ENCODE assay signal across 17 cellular contexts in genomic region chr6:138104618-138105213, GRCh38. TPM values are rescaled to one million over a fixed set of nuclear protein-coding genes. Genes with fewer than 3 reads are reported as not detected.
DNase-seq lines count a peak whose midpoint lies in the region; ATAC-seq, FAIRE-seq and TF ChIP-seq lines count a peak whose summit lies in the region.
"Had no signal": no experiment of that assay in that cellular context is flagged by ENCODE, and none has a peak within 500 bp of the region (broad histone marks: within the 10 kb centered on the region; RNA-seq: fewer than 3 reads in every experiment).

No MANE protein-coding gene starts in this region.

- peak overlapping the region; percentile 85 for H3K4me2 ChIP-seq in astrocyte (ENCODE audit: low read length)
- H3K4me2 ChIP-seq in HepG2 (ENCODE audit: low read depth, low read length), result peak overlapping the region; percentile 95

- TF ChIP-seq EP300 in HepG2 (IDR thresholded peaks at IDR 0.05; ENCODE audit: low read depth in 2 of 2, low read length in 2 of 2), result no peak
- TF ChIP-seq EP300 in HepG2 (CRISPR knock-in tag; IDR thresholded peaks at IDR 0.05; ENCODE audit: borderline replicate concordance), result no peak

- peaks cover 21% of the 10 kb centered on the region for H3K79me2 ChIP-seq in astrocyte (ENCODE audit: insufficient read depth, low read length)
- peaks cover 63% of the 10 kb centered on the region for H3K79me2 ChIP-seq in HepG2 (ENCODE audit: insufficient read depth, low read length)

- DNase-seq in right atrium auricular region (ENCODE audit: low spot score) (no peak), Right ventricle myocardium inferior (ENCODE audit: missing footprints) (no peak), astrocyte (ENCODE audit: low read depth) (no peak), HepG2 (ENCODE audit: low spot score) (no peak), NCI-H226 (no peak), superior temporal gyrus (ENCODE audit: extremely low spot score) (no peak), ascending aorta (ENCODE audit: low spot score in 2 of 2) (no peak), H7 (no peak)
- DNase-seq: DND-41; GM23248; NCI-H774; stimulated activated CD4-positive, alpha-beta T cell treated with anti-CD3 and anti-CD28 coated beads, Interleukin-15, amount 100 ng/mL, for 24 hours; WERI-Rb-1 had no signal

- H3K36me3 Mint-ChIP-seq in astrocyte (ENCODE audit: low read depth, unreplicated experiment), result no peaks in the 10 kb centered on the region
- H3K36me3 Mint-ChIP-seq: activated naive CD8-positive, alpha-beta T cell had no signal

- in situ Hi-C loops in HepG2 (cut with HindIII; ENCODE audit: extremely low pct_ligation_motif_present, low pct_unique_long_range_greater_than_20kb), result loop anchor here (10.0 kb wide), 1 partner anchor 400 kb away; no protein-coding TSS in a partner anchor

- no peak for TF ChIP-seq POLR2A in HepG2 (IDR thresholded peaks at IDR 0.05; ENCODE audit: insufficient read depth in 1 of 2, low read depth in 2 of 2, low read length in 2 of 2)

- no peak for FAIRE-seq in astrocyte (lab: Jason Lieb, UNC)
- no peak for FAIRE-seq in HepG2 (lab: Jason Lieb, UNC)
- FAIRE-seq: frontal cortex, GM12878 had no signal

- H2AFZ ChIP-seq in astrocyte (ENCODE audit: low read depth, low read length), result no peak overlapping the region
- no peak overlapping the region for H2AFZ ChIP-seq in HepG2 (ENCODE audit: low read length)
- H2AFZ ChIP-seq: GM23248 had no signal

- H3K9me3 Mint-ChIP-seq in astrocyte (ENCODE audit: unreplicated experiment), result no peaks in the 10 kb centered on the region
- H3K9me3 Mint-ChIP-seq: dendritic cell treated with granulocyte-macrophage colony-stimulating factor and Interleukin-4, amounts not matched to agents 40 ng/mL and 50 ng/mL, for 4 days had no signal

- no peak for TF ChIP-seq CTCF in right atrium auricular region (IDR thresholded peaks at IDR 0.05)
- no peak for TF ChIP-seq CTCF in astrocyte (IDR thresholded peaks at IDR 0.05; ENCODE audit: insufficient read depth, low read depth, low read length)
- no peak for TF ChIP-seq CTCF in HepG2 (CRISPR knock-in tag; IDR thresholded peaks at IDR 0.05)
- no peak for TF ChIP-seq CTCF in ascending aorta (IDR thresholded peaks at IDR 0.05)

- H3K27me3 Mint-ChIP-seq in astrocyte (ENCODE audit: low read depth, unreplicated experiment), result peaks cover 7% of the 10 kb centered on the region

- H3K4me1 Mint-ChIP-seq in astrocyte (ENCODE audit: low read depth, unreplicated experiment), result peaks cover 6% of the 10 kb centered on the region

- H3K36me3 ChIP-seq in right atrium auricular region (no peaks in the 10 kb centered on the region), astrocyte (ENCODE audit: insufficient read depth, low read length) (no peaks in the 10 kb centered on the region), HepG2 (replicated peaks in 1 of 2; ENCODE audit: control insufficient read depth in 1 of 2, insufficient read depth in 2 of 2, low read length in 2 of 2) (no peaks in the 10 kb centered on the region; a peak in 1 of 5 replicates), ascending aorta (no peaks in the 10 kb centered on the region), H7 (replicated peaks; ENCODE audit: control insufficient read depth, insufficient read depth, low read length) (no peaks in the 10 kb centered on the region)
- H3K36me3 ChIP-seq: WERI-Rb-1 had no signal

- 87% methylated on average over 10 of the region's 10 CpGs for WGBS in HepG2 (ENCODE audit: low lambda C conversion rate)

- H3K9ac ChIP-seq in astrocyte (ENCODE audit: low read length), result no peak overlapping the region
- H3K9ac ChIP-seq in HepG2 (ENCODE audit: insufficient read depth, low read depth, low read length), result peak overlapping the region; percentile 80; the same call in 1 of the 2 replicates
- H3K9ac ChIP-seq: GM23248 had no signal

- TF ChIP-seq RAD21 in HepG2 (CRISPR knock-in tag; IDR thresholded peaks at IDR 0.05), result no peak

- H3K9me3 ChIP-seq in right atrium auricular region (no peaks in the 10 kb centered on the region), astrocyte (ENCODE audit: insufficient read depth, low read depth, low read length) (no peaks in the 10 kb centered on the region), HepG2 (ENCODE audit: low read length) (no peaks in the 10 kb centered on the region), ascending aorta (no peaks in the 10 kb centered on the region)

- intact Hi-C loops in Right ventricle myocardium inferior (cut with DNase I), result loop anchor here (5.0 to 10.0 kb wide), 3 partner anchors 298 to 440 kb away; partner anchors contain the start of gene HEBP2
- intact Hi-C loops in HepG2 (cut with micrococcal nuclease; ENCODE audit: unreplicated experiment), result loop anchor here (5.0 kb wide), 2 partner anchors 232 to 298 kb away; partner anchors contain the start of gene HEBP2
- intact Hi-C loops in ascending aorta (cut with DNase I), result loop anchor here (5.0 kb wide), 4 partner anchors 237 to 668 kb away; partner anchors contain the start of genes CCDC28A, HEBP2 and TNFAIP3

- POLR2A ChIA-PET in HepG2 (lab: Yijun Ruan, JAX), result interaction anchor here (0.8 to 2.8 kb wide), 5 partner anchors 18 to 381 kb away, joined by 3 to 41 read pairs (median 9); no protein-coding TSS in a partner anchor

- peaks cover 6% of the 10 kb centered on the region for H4K20me1 ChIP-seq in astrocyte (ENCODE audit: insufficient read depth, low read length)
- no peaks in the 10 kb centered on the region for H4K20me1 ChIP-seq in HepG2 (ENCODE audit: insufficient read depth, low read length)

- H3K4me3 Mint-ChIP-seq in astrocyte (ENCODE audit: unreplicated experiment), result peak overlapping the region; percentile 85
- H3K4me3 Mint-ChIP-seq: activated naive CD8-positive, alpha-beta T cell; dendritic cell treated with granulocyte-macrophage colony-stimulating factor and Interleukin-4, amounts not matched to agents 40 ng/mL and 50 ng/mL, for 4 days had no signal

- H3K4me1 ChIP-seq in right atrium auricular region (peaks cover 0 to 20% of the 10 kb centered on the region in 2 donors), astrocyte (ENCODE audit: insufficient read depth, low read length) (peaks cover 6% of the 10 kb centered on the region), HepG2 (ENCODE audit: insufficient read depth, low read length) (peaks cover 33% of the 10 kb centered on the region), ascending aorta (no peaks in the 10 kb centered on the region)

- CTCF ChIA-PET in HepG2 (lab: Yijun Ruan, JAX; ENCODE audit: low intra/inter-chr PET ratio, low total read pairs), result interaction anchor here (1.1 kb wide), 1 partner anchor 11 kb away, joined by 3 read pairs; no protein-coding TSS in a partner anchor

- H3K27ac Mint-ChIP-seq in astrocyte (ENCODE audit: unreplicated experiment), result no peak overlapping the region
- H3K27ac Mint-ChIP-seq: activated naive CD8-positive, alpha-beta T cell; dendritic cell treated with granulocyte-macrophage colony-stimulating factor and Interleukin-4, amounts not matched to agents 40 ng/mL and 50 ng/mL, for 4 days had no signal

- no TSS peak for BruUV-seq in HepG2 (replicated peaks; lab: Mats Ljungman, UMichigan)

- no peaks in the 10 kb centered on the region for H3K27me3 ChIP-seq in right atrium auricular region
- H3K27me3 ChIP-seq in astrocyte (ENCODE audit: insufficient read depth, low read length), result no peaks in the 10 kb centered on the region
- H3K27me3 ChIP-seq in HepG2 (ENCODE audit: control insufficient read depth in 1 of 2, insufficient read depth in 2 of 2, low read length in 2 of 2), result no peaks in the 10 kb centered on the region; a peak in 1 of 5 replicates
- H3K27me3 ChIP-seq in ascending aorta, result no peaks in the 10 kb centered on the region
- peaks cover 10% of the 10 kb centered on the region for H3K27me3 ChIP-seq in H7 (ENCODE audit: control insufficient read depth, insufficient read depth, low read length)

- ATAC-seq in Right ventricle myocardium inferior, result no peak
- no peak for ATAC-seq in HepG2
- ATAC-seq: GM12878 had no signal

- H3K27ac ChIP-seq in right atrium auricular region (peak overlapping the region; percentile 91 to 92), astrocyte (ENCODE audit: low read depth, low read length) (no peak overlapping the region), HepG2 (ENCODE audit: extremely low read length, insufficient read depth, low read length) (no peak overlapping the region), ascending aorta (no peak overlapping the region)
- H3K27ac ChIP-seq: GM23248, WERI-Rb-1 had no signal

- H3K4me3 ChIP-seq in right atrium auricular region (peak overlapping the region in 1 of 2 donors; percentile 81), astrocyte (ENCODE audit: insufficient read depth, low read depth, low read length) (no peak overlapping the region), HepG2 (replicated peaks in 1 of 3; ENCODE audit: insufficient read depth in 1 of 3, low read depth in 2 of 3, low read length in 3 of 3) (peak overlapping the region; percentile 90 to 95 (median 92); a peak in 5 of 6 replicates), ascending aorta (no peak overlapping the region), H7 (ENCODE audit: insufficient read depth, low read depth, low read length) (no peak overlapping the region)
- H3K4me3 ChIP-seq: GM12878 had no signal

RNA-seq across cellular contexts. Expression of gene PERP, which starts 2.5 kb away (rescaled TPM):
- total RNA-seq in right atrium auricular region (10 to 100 TPM; 46.3 to 57.8 TPM), Right ventricle myocardium inferior (49.1 TPM), astrocyte (36.4 and 43.1 TPM in 2 replicates), HepG2 (2016; rRNA removed; fragmentation: Illumina TruSeq; extraction: Trizol) (16.6 and 26.0 TPM in 2 replicates), ascending aorta (14.5 TPM)
- total RNA-seq in HepG2 (2016; cell fraction: cytosol; rRNA removed; fragmentation: Illumina TruSeq; extraction: Trizol; ENCODE audit: low read depth), result 6.4 and 7.0 TPM in 2 replicates
- total RNA-seq in HepG2 (2016; cell fraction: insoluble cytoplasmic fraction; rRNA removed; fragmentation: Illumina TruSeq; extraction: Trizol), result 16.2 and 26.8 TPM in 2 replicates
- 17.6 and 19.2 TPM in 2 replicates for total RNA-seq in HepG2 (2016; cell fraction: membrane; rRNA removed; fragmentation: Illumina TruSeq; extraction: Trizol)
- 22.4 and 25.2 TPM in 2 replicates for total RNA-seq in HepG2 (2016; cell fraction: nucleus; rRNA removed; fragmentation: Illumina TruSeq; extraction: Trizol)
- polyA plus RNA-seq in HepG2 (2011; rRNA removed), result 53.0 and 53.9 TPM in 2 replicates
- 39.8 and 47.5 TPM in 2 replicates for polyA plus RNA-seq in HepG2 (2011; cell fraction: cytosol; rRNA removed)
- polyA plus RNA-seq in HepG2 (2011; cell fraction: nucleus; rRNA removed), result 11.4 and 15.5 TPM in 2 replicates
- polyA plus RNA-seq in HepG2 (2012), result 80.7 and 95.5 TPM in 2 replicates
- 9.1 and 9.7 TPM in 2 replicates for polyA plus RNA-seq in HepG2 (2016; cell fraction: cytosol; fragmentation: Illumina TruSeq; extraction: Trizol; ENCODE audit: low read depth)
- 21.6 and 23.8 TPM in 2 replicates for polyA plus RNA-seq in HepG2 (2016; cell fraction: insoluble cytoplasmic fraction; fragmentation: Illumina TruSeq; extraction: Trizol; ENCODE audit: low read depth)
- polyA plus RNA-seq in HepG2 (2016; cell fraction: membrane; fragmentation: Illumina TruSeq; extraction: Trizol; ENCODE audit: low read depth), result 18.6 and 19.9 TPM in 2 replicates
- 41.5 and 46.0 TPM in 2 replicates for polyA plus RNA-seq in HepG2 (2016; cell fraction: nucleus; fragmentation: Illumina TruSeq; extraction: Trizol; ENCODE audit: insufficient read depth, low read depth)
- polyA minus RNA-seq in HepG2 (2011; rRNA and poly(A)+ RNA removed; ENCODE audit: low replicate concordance), result 58.8 and 113 TPM in 2 replicates
- polyA minus RNA-seq in HepG2 (2011; cell fraction: cytosol; rRNA and poly(A)+ RNA removed), result 32.1 and 38.6 TPM in 2 replicates
- polyA minus RNA-seq in HepG2 (2011; cell fraction: nucleus; rRNA and poly(A)+ RNA removed), result 9.5 and 12.4 TPM in 2 replicates
- total RNA-seq in H7 (2014; rRNA removed; shearing (Covaris generic)), result 27.9 and 28.5 TPM in 2 replicates

RNA-seq across cellular contexts. Expression of gene ARFGEF3, which starts 57.0 kb away (rescaled TPM):
- total RNA-seq in right atrium auricular region (1 to 10 TPM; 1.7 to 3.7 TPM), Right ventricle myocardium inferior (1.4 TPM), astrocyte (1.5 and 1.9 TPM in 2 replicates), HepG2 (2016; rRNA removed; fragmentation: Illumina TruSeq; extraction: Trizol) (0.60 and 0.97 TPM in 2 replicates), ascending aorta (1.8 TPM)
- 0.09 and 0.10 TPM in 2 replicates for total RNA-seq in HepG2 (2016; cell fraction: cytosol; rRNA removed; fragmentation: Illumina TruSeq; extraction: Trizol; ENCODE audit: low read depth)
- 0.65 and 0.98 TPM in 2 replicates for total RNA-seq in HepG2 (2016; cell fraction: insoluble cytoplasmic fraction; rRNA removed; fragmentation: Illumina TruSeq; extraction: Trizol)
- 0.31 and 0.34 TPM in 2 replicates for total RNA-seq in HepG2 (2016; cell fraction: membrane; rRNA removed; fragmentation: Illumina TruSeq; extraction: Trizol)
- total RNA-seq in HepG2 (2016; cell fraction: nucleus; rRNA removed; fragmentation: Illumina TruSeq; extraction: Trizol), result 0.88 and 0.96 TPM in 2 replicates
- polyA plus RNA-seq in HepG2 (2011; rRNA removed), result 2.6 and 2.9 TPM in 2 replicates
- 1.4 and 2.1 TPM in 2 replicates for polyA plus RNA-seq in HepG2 (2011; cell fraction: cytosol; rRNA removed)
- 3.8 and 4.4 TPM in 2 replicates for polyA plus RNA-seq in HepG2 (2011; cell fraction: nucleus; rRNA removed)
- 5.5 and 6.4 TPM in 2 replicates for polyA plus RNA-seq in HepG2 (2012)
- 0.01 and 0.02 TPM in 2 replicates for polyA plus RNA-seq in HepG2 (2016; cell fraction: cytosol; fragmentation: Illumina TruSeq; extraction: Trizol; ENCODE audit: low read depth)
- polyA plus RNA-seq in HepG2 (2016; cell fraction: insoluble cytoplasmic fraction; fragmentation: Illumina TruSeq; extraction: Trizol; ENCODE audit: low read depth), result 0.49 and 0.60 TPM in 2 replicates
- polyA plus RNA-seq in HepG2 (2016; cell fraction: membrane; fragmentation: Illumina TruSeq; extraction: Trizol; ENCODE audit: low read depth), result 0.03 and 0.08 TPM in 2 replicates
- 0.84 and 0.97 TPM in 2 replicates for polyA plus RNA-seq in HepG2 (2016; cell fraction: nucleus; fragmentation: Illumina TruSeq; extraction: Trizol; ENCODE audit: insufficient read depth, low read depth)
- 2.5 and 9.3 TPM in 2 replicates for polyA minus RNA-seq in HepG2 (2011; rRNA and poly(A)+ RNA removed; ENCODE audit: low replicate concordance)
- 5.9 and 7.9 TPM in 2 replicates for polyA minus RNA-seq in HepG2 (2011; cell fraction: cytosol; rRNA and poly(A)+ RNA removed)
- 8.0 and 9.9 TPM in 2 replicates for polyA minus RNA-seq in HepG2 (2011; cell fraction: nucleus; rRNA and poly(A)+ RNA removed)
- total RNA-seq in H7 (2014; rRNA removed; shearing (Covaris generic)), result 7.0 and 11.0 TPM in 2 replicates

Comparison
In these comparisons a context has a peak if more than half of its experiments do, and no peak if none do; other contexts are left out.
1. H3K27ac ChIP-seq: peak in right atrium auricular region (2 of 2); none in astrocyte (single experiment), HepG2 (single experiment) and ascending aorta (0 of 2).
2. H3K4me3 ChIP-seq: peak in HepG2 (3 of 3); none in astrocyte (single experiment), ascending aorta (0 of 2) and H7 (single experiment).